ENCODE assay signal across 1 cellular context in the genomic region with DNA sequence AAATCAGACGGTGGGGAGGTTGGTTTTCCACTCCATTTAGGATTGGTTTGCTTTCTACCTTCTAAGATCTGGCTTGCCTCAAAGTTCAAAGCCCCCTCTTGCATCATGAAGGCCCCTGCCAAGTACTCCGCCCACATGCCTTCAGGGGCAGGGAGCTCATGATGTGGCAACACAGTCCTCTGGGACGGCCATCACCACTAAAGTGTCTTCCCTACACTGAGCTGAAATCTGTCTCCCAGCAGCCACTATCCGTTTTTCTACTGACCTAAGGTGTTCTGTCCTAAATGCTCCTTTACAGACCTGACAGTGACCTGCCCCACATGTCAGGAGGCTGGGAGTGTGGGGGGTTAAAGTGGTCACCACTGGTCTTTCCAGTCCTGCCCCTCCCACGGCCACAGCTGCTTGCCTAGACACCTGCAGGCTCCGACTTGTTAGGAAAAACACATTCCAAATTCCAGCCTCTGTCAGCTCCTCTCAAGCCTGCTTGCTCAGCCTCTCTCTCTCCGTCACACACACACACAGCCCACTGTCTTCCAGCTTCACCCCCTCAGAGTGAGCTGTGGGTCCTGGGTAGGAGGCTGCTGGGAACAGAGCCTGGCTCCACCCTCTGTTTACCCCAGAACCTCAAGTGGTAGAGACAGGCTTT.
TF ChIP-seq lines count a peak whose summit lies in the region.

No MANE protein-coding gene starts in this region.

TF ChIP-seq in HepG2, 621 proteins besides CTCF, POLR2A, EP300 and RAD21 (continued from another document and continues in another):
- TF ChIP-seq, protein P1, sequence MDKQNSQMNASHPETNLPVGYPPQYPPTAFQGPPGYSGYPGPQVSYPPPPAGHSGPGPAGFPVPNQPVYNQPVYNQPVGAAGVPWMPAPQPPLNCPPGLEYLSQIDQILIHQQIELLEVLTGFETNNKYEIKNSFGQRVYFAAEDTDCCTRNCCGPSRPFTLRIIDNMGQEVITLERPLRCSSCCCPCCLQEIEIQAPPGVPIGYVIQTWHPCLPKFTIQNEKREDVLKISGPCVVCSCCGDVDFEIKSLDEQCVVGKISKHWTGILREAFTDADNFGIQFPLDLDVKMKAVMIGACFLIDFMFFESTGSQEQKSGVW (CRISPR knock-in tag; IDR thresholded peaks at IDR 0.05; ENCODE audit: borderline replicate concordance) = no peak
- TF ChIP-seq, protein P2, sequence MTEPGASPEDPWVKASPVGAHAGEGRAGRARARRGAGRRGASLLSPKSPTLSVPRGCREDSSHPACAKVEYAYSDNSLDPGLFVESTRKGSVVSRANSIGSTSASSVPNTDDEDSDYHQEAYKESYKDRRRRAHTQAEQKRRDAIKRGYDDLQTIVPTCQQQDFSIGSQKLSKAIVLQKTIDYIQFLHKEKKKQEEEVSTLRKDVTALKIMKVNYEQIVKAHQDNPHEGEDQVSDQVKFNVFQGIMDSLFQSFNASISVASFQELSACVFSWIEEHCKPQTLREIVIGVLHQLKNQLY (CRISPR knock-in tag; IDR thresholded peaks at IDR 0.05) = peak; percentile 47; the same call in 1 of the 2 replicates
- TF ChIP-seq, protein P3, sequence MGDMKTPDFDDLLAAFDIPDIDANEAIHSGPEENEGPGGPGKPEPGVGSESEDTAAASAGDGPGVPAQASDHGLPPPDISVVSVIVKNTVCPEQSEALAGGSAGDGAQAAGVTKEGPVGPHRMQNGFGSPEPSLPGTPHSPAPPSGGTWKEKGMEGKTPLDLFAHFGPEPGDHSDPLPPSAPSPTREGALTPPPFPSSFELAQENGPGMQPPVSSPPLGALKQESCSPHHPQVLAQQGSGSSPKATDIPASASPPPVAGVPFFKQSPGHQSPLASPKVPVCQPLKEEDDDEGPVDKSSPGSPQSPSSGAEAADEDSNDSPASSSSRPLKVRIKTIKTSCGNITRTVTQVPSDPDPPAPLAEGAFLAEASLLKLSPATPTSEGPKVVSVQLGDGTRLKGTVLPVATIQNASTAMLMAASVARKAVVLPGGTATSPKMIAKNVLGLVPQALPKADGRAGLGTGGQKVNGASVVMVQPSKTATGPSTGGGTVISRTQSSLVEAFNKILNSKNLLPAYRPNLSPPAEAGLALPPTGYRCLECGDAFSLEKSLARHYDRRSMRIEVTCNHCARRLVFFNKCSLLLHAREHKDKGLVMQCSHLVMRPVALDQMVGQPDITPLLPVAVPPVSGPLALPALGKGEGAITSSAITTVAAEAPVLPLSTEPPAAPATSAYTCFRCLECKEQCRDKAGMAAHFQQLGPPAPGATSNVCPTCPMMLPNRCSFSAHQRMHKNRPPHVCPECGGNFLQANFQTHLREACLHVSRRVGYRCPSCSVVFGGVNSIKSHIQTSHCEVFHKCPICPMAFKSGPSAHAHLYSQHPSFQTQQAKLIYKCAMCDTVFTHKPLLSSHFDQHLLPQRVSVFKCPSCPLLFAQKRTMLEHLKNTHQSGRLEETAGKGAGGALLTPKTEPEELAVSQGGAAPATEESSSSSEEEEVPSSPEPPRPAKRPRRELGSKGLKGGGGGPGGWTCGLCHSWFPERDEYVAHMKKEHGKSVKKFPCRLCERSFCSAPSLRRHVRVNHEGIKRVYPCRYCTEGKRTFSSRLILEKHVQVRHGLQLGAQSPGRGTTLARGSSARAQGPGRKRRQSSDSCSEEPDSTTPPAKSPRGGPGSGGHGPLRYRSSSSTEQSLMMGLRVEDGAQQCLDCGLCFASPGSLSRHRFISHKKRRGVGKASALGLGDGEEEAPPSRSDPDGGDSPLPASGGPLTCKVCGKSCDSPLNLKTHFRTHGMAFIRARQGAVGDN (CRISPR knock-in tag; IDR thresholded peaks at IDR 0.05) = peak; percentile 78
- peak; percentile 79 for TF ChIP-seq REPIN1 (CRISPR knock-in tag; IDR thresholded peaks at IDR 0.05; ENCODE audit: borderline replicate concordance, low read depth)
- TF ChIP-seq HOXA7 (CRISPR knock-in tag; IDR thresholded peaks at IDR 0.05) = no peak
- TF ChIP-seq KDM2A (CRISPR knock-in tag; IDR thresholded peaks at IDR 0.05; ENCODE audit: borderline replicate concordance, low read depth) = peak; percentile 50; the same call in 1 of the 2 replicates
- TF ChIP-seq TBX3 (IDR thresholded peaks at IDR 0.05; ENCODE audit: borderline replicate concordance) = 0 out of 2 replicates have a peak, but pooled peaks have one; percentile 17
- peak; percentile 78; the same call in 1 of the 2 replicates for TF ChIP-seq ZNF350 (CRISPR knock-in tag; IDR thresholded peaks at IDR 0.05; ENCODE audit: borderline replicate concordance, low read depth)
- TF ChIP-seq NR2F1 (CRISPR knock-in tag; IDR thresholded peaks at IDR 0.05) = peak; percentile 19 to 59; a peak in 1 of 4 replicates
- no peak for TF ChIP-seq RFXANK (CRISPR knock-in tag; IDR thresholded peaks at IDR 0.05)
- TF ChIP-seq, protein P4, sequence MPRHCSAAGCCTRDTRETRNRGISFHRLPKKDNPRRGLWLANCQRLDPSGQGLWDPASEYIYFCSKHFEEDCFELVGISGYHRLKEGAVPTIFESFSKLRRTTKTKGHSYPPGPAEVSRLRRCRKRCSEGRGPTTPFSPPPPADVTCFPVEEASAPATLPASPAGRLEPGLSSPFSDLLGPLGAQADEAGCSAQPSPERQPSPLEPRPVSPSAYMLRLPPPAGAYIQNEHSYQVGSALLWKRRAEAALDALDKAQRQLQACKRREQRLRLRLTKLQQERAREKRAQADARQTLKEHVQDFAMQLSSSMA (CRISPR knock-in tag; IDR thresholded peaks at IDR 0.05) = 0 out of 2 replicates have a peak, but pooled peaks have one; percentile 38
- 0 out of 2 replicates have a peak, but pooled peaks have one; percentile 20 for TF ChIP-seq ZNF644 (CRISPR knock-in tag; IDR thresholded peaks at IDR 0.05; ENCODE audit: low read depth)
- TF ChIP-seq AKAP8 (CRISPR knock-in tag; IDR thresholded peaks at IDR 0.05) = peak; percentile 70; the same call in 1 of the 2 replicates
- TF ChIP-seq SAP130 (CRISPR knock-in tag; IDR thresholded peaks at IDR 0.05; ENCODE audit: low read depth) = peak; percentile 81
- peak; percentile 98 for TF ChIP-seq CEBPB (IDR thresholded peaks at IDR 0.05; ENCODE audit: borderline replicate concordance, low read depth, low read length)
- TF ChIP-seq MTF1 (CRISPR knock-in tag; IDR thresholded peaks at IDR 0.05) = no peak
- peak; percentile 80 for TF ChIP-seq HOXA3 (CRISPR knock-in tag; IDR thresholded peaks at IDR 0.05)
- peak; percentile 45; the same call in 1 of the 2 replicates for TF ChIP-seq KDM1A (CRISPR knock-in tag; IDR thresholded peaks at IDR 0.05)
- TF ChIP-seq, protein P5, sequence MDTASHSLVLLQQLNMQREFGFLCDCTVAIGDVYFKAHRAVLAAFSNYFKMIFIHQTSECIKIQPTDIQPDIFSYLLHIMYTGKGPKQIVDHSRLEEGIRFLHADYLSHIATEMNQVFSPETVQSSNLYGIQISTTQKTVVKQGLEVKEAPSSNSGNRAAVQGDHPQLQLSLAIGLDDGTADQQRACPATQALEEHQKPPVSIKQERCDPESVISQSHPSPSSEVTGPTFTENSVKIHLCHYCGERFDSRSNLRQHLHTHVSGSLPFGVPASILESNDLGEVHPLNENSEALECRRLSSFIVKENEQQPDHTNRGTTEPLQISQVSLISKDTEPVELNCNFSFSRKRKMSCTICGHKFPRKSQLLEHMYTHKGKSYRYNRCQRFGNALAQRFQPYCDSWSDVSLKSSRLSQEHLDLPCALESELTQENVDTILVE (CRISPR knock-in tag; IDR thresholded peaks at IDR 0.05) = peak; percentile 32; the same call in 1 of the 2 replicates
- TF ChIP-seq GATAD2A (CRISPR knock-in tag; IDR thresholded peaks at IDR 0.05) = peak; percentile 96
- TF ChIP-seq MIER3 (CRISPR knock-in tag; IDR thresholded peaks at IDR 0.05; ENCODE audit: borderline replicate concordance) = peak; percentile 91; the same call in 1 of the 2 replicates
- TF ChIP-seq ZNF331 (CRISPR knock-in tag; IDR thresholded peaks at IDR 0.05) = peak; percentile 77; the same call in 1 of the 2 replicates
- peak; percentile 87 for TF ChIP-seq DPF2 (CRISPR knock-in tag; IDR thresholded peaks at IDR 0.05; ENCODE audit: borderline replicate concordance, low read depth)
- TF ChIP-seq, protein P6, sequence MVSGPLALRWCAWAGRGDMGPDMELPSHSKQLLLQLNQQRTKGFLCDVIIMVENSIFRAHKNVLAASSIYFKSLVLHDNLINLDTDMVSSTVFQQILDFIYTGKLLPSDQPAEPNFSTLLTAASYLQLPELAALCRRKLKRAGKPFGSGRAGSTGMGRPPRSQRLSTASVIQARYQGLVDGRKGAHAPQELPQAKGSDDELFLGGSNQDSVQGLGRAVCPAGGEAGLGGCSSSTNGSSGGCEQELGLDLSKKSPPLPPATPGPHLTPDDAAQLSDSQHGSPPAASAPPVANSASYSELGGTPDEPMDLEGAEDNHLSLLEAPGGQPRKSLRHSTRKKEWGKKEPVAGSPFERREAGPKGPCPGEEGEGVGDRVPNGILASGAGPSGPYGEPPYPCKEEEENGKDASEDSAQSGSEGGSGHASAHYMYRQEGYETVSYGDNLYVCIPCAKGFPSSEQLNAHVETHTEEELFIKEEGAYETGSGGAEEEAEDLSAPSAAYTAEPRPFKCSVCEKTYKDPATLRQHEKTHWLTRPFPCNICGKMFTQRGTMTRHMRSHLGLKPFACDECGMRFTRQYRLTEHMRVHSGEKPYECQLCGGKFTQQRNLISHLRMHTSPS (CRISPR knock-in tag; IDR thresholded peaks at IDR 0.05; ENCODE audit: low read depth) = peak; percentile 78
- TF ChIP-seq SMYD3 (CRISPR knock-in tag; IDR thresholded peaks at IDR 0.05) = peak; percentile 48; the same call in 1 of the 2 replicates
- TF ChIP-seq, protein P7, sequence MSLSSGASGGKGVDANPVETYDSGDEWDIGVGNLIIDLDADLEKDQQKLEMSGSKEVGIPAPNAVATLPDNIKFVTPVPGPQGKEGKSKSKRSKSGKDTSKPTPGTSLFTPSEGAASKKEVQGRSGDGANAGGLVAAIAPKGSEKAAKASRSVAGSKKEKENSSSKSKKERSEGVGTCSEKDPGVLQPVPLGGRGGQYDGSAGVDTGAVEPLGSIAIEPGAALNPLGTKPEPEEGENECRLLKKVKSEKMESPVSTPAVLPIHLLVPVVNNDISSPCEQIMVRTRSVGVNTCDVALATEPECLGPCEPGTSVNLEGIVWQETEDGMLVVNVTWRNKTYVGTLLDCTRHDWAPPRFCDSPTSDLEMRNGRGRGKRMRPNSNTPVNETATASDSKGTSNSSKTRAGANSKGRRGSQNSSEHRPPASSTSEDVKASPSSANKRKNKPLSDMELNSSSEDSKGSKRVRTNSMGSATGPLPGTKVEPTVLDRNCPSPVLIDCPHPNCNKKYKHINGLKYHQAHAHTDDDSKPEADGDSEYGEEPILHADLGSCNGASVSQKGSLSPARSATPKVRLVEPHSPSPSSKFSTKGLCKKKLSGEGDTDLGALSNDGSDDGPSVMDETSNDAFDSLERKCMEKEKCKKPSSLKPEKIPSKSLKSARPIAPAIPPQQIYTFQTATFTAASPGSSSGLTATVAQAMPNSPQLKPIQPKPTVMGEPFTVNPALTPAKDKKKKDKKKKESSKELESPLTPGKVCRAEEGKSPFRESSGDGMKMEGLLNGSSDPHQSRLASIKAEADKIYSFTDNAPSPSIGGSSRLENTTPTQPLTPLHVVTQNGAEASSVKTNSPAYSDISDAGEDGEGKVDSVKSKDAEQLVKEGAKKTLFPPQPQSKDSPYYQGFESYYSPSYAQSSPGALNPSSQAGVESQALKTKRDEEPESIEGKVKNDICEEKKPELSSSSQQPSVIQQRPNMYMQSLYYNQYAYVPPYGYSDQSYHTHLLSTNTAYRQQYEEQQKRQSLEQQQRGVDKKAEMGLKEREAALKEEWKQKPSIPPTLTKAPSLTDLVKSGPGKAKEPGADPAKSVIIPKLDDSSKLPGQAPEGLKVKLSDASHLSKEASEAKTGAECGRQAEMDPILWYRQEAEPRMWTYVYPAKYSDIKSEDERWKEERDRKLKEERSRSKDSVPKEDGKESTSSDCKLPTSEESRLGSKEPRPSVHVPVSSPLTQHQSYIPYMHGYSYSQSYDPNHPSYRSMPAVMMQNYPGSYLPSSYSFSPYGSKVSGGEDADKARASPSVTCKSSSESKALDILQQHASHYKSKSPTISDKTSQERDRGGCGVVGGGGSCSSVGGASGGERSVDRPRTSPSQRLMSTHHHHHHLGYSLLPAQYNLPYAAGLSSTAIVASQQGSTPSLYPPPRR (CRISPR knock-in tag; IDR thresholded peaks at IDR 0.05; ENCODE audit: borderline replicate concordance) = peak; percentile 76; the same call in 1 of the 2 replicates
- 0 out of 2 replicates have a peak, but pooled peaks have one; percentile 31 for TF ChIP-seq SIN3A (IDR thresholded peaks at IDR 0.05; ENCODE audit: borderline replicate concordance, low read depth, low read length)
- TF ChIP-seq, protein P8, sequence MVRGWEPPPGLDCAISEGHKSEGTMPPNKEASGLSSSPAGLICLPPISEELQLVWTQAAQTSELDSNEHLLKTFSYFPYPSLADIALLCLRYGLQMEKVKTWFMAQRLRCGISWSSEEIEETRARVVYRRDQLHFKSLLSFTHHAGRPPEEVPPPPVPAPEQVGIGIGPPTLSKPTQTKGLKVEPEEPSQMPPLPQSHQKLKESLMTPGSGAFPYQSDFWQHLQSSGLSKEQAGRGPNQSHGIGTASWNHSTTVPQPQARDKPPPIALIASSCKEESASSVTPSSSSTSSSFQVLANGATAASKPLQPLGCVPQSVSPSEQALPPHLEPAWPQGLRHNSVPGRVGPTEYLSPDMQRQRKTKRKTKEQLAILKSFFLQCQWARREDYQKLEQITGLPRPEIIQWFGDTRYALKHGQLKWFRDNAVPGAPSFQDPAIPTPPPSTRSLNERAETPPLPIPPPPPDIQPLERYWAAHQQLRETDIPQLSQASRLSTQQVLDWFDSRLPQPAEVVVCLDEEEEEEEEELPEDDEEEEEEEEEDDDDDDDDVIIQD (CRISPR knock-in tag; IDR thresholded peaks at IDR 0.05; ENCODE audit: low read depth) = no peak
- 0 out of 2 replicates have a peak, but pooled peaks have one; percentile 26 for TF ChIP-seq KLF13 (CRISPR knock-in tag; IDR thresholded peaks at IDR 0.05)
- TF ChIP-seq ZNF598 (CRISPR knock-in tag; IDR thresholded peaks at IDR 0.05; ENCODE audit: borderline replicate concordance) = no peak
- peak; percentile 76 for TF ChIP-seq ZMYM4 (CRISPR knock-in tag; IDR thresholded peaks at IDR 0.05)
- 0 out of 2 replicates have a peak, but pooled peaks have one; percentile 20 for TF ChIP-seq HES4 (CRISPR knock-in tag; IDR thresholded peaks at IDR 0.05; ENCODE audit: borderline replicate concordance)
- TF ChIP-seq, protein P9, sequence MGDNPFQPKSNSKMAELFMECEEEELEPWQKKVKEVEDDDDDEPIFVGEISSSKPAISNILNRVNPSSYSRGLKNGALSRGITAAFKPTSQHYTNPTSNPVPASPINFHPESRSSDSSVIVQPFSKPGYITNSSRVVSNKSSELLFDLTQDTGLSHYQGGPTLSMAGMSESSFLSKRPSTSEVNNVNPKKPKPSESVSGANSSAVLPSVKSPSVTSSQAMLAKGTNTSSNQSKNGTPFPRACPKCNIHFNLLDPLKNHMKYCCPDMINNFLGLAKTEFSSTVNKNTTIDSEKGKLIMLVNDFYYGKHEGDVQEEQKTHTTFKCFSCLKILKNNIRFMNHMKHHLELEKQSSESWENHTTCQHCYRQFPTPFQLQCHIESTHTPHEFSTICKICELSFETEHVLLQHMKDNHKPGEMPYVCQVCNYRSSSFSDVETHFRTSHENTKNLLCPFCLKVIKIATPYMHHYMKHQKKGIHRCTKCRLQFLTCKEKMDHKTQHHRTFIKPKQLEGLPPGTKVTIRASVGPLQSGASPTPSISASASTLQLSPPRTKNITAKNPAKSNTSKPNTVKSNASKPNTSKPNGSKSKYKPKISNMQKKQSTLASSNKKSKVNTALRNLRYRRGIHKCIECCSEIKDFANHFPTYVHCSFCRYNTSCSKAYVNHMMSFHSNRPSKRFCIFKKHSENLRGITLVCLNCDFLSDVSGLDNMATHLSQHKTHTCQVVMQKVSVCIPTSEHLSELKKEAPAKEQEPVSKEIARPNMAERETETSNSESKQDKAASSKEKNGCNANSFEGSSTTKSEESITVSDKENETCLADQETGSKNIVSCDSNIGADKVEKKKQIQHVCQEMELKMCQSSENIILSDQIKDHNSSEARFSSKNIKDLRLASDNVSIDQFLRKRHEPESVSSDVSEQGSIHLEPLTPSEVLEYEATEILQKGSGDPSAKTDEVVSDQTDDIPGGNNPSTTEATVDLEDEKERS (CRISPR knock-in tag; IDR thresholded peaks at IDR 0.05) = peak; percentile 80; the same call in 1 of the 2 replicates
- TF ChIP-seq KAT8 (CRISPR knock-in tag; IDR thresholded peaks at IDR 0.05) = peak; percentile 68
- 0 out of 2 replicates have a peak, but pooled peaks have one; percentile 36 for TF ChIP-seq ZFY (CRISPR knock-in tag; IDR thresholded peaks at IDR 0.05)
